In genomic region chr13:41897126-41897525, GRCh38 we compare ENCODE assay signal across 25 cellular contexts.
"Had no signal": no experiment of that assay in that cellular context is flagged by ENCODE, and none has a peak within 500 bp of the region (broad histone marks: within the 10 kb centered on the region; RNA-seq: fewer than 3 reads in every experiment).

No MANE protein-coding gene starts in this region.

- H3K27ac Mint-ChIP-seq: activated CD8-positive, alpha-beta memory T cell treated with anti-CD3 and anti-CD28 coated beads, Interleukin-2, amount 10 ng/mL, durations not matched to agents 7 days and 5 days; activated naive CD4-positive, alpha-beta T cell treated with anti-CD3 and anti-CD28 coated beads, Interleukin-2, amount 50 U/mL, for 72 hours; activated naive CD8-positive, alpha-beta T cell treated with anti-CD3 and anti-CD28 coated beads, Interleukin-2, amount 50 U/mL, for 24 hours; activated T-cell treated with anti-CD3 and anti-CD28 coated beads, Interleukin-2, amount 50 U/mL, for 24 hours; activated T-helper 1 cell treated with anti-CD3 and anti-CD28 coated beads, Interleukin-12 subunit alpha, Interleukin-12 subunit beta, Interleukin-2, Interleukin-4 antibody, amounts not matched to agents 30 ng/mL and 10 ng/mL and 1 ng/mL, durations not matched to agents 14 hours and 24 hours and 36 hours had no signal

- DNase-seq: activated CD4-positive, alpha-beta T cell treated with anti-CD3 and anti-CD28 coated beads for 48 hours; activated CD4-positive, alpha-beta T cell treated with anti-CD3 and anti-CD28 coated beads, Interleukin-2, amount 50 U/mL, for 48 hours; activated CD8-positive, alpha-beta memory T cell treated with anti-CD3 and anti-CD28 coated beads, Interleukin-2, amount 10 ng/mL, durations not matched to agents 7 days and 5 days; activated effector memory CD4-positive, alpha-beta T cell treated with Interleukin-2 at 50 U/mL for 16 hours; activated naive CD4-positive, alpha-beta T cell treated with Interleukin-2 at 50 U/mL for 16 hours; activated naive CD8-positive, alpha-beta T cell treated with anti-CD3 and anti-CD28 coated beads, Interleukin-2, amount 50 U/mL, for 24 hours; activated T-cell treated with anti-CD3 and anti-CD28 coated beads, Interleukin-2, amount 50 U/mL, for 24 hours; central memory CD4-positive, alpha-beta T cell; NCI-H1105 treated with DMSO at 0.1 percent for 48 hours; NCI-H1436 treated with DMSO at 0.1 percent for 48 hours; NCI-H187; NCI-H2081; NCI-H510A treated with DMSO at 0.1 percent for 48 hours; NCI-H69; NK-92 treated with Interleukin-12 subunit alpha and Interleukin-12 subunit beta, amount 100 ng/mL, for 24 hours; Peyer's patch; Right ventricle myocardium superior; SW 1271 had no signal

- H3K27ac ChIP-seq: breast epithelium, Peyer's patch, RWPE1, SJSA1 had no signal

- H3K27me3 Mint-ChIP-seq: activated CD8-positive, alpha-beta memory T cell treated with anti-CD3 and anti-CD28 coated beads, Interleukin-2, amount 10 ng/mL, durations not matched to agents 7 days and 5 days; activated naive CD8-positive, alpha-beta T cell treated with anti-CD3 and anti-CD28 coated beads, Interleukin-2, amount 50 U/mL, for 24 hours; activated T-cell treated with anti-CD3 and anti-CD28 coated beads, Interleukin-2, amount 50 U/mL, for 24 hours had no signal

- ATAC-seq: activated CD4-positive, CD25-positive, alpha-beta regulatory T cell treated with anti-CD3 and anti-CD28 coated beads, Interleukin-2, amount 50 U/mL, for 24 hours; activated CD8-positive, alpha-beta memory T cell treated with anti-CD3 and anti-CD28 coated beads, Interleukin-2, amount 10 ng/mL, durations not matched to agents 7 days and 5 days; activated naive CD4-positive, alpha-beta T cell treated with anti-CD3 and anti-CD28 coated beads, Interleukin-2, amount 50 U/mL, for 72 hours; activated naive CD8-positive, alpha-beta T cell treated with anti-CD3 and anti-CD28 coated beads, Interleukin-2, amount 50 U/mL, for 24 hours; SK-N-SH treated with all-trans-retinoic acid at 6 μM for 48 hours had no signal

- H3K4me3 ChIP-seq: breast epithelium, Peyer's patch, SJSA1 had no signal

- H3K4me3 Mint-ChIP-seq: activated CD8-positive, alpha-beta memory T cell treated with anti-CD3 and anti-CD28 coated beads, Interleukin-2, amount 10 ng/mL, durations not matched to agents 7 days and 5 days; activated naive CD8-positive, alpha-beta T cell treated with anti-CD3 and anti-CD28 coated beads, Interleukin-2, amount 50 U/mL, for 24 hours; activated T-cell treated with anti-CD3 and anti-CD28 coated beads, Interleukin-2, amount 50 U/mL, for 24 hours; activated T-helper 1 cell treated with anti-CD3 and anti-CD28 coated beads, Interleukin-12 subunit alpha, Interleukin-12 subunit beta, Interleukin-2, Interleukin-4 antibody, amounts not matched to agents 30 ng/mL and 10 ng/mL and 1 ng/mL, durations not matched to agents 14 hours and 24 hours and 36 hours had no signal

- H3K9me3 ChIP-seq: breast epithelium, Peyer's patch, SJSA1 had no signal

- H3K27me3 ChIP-seq: breast epithelium, Peyer's patch, SJSA1 had no signal

- H3K4me1 ChIP-seq: breast epithelium, Peyer's patch, SJSA1 had no signal

- H3K36me3 ChIP-seq: breast epithelium, Peyer's patch, SJSA1 had no signal
